ENCODE assay signal across 9 cellular contexts in genomic region chr1:34984435-34985062, GRCh38. TPM values are rescaled to one million over a fixed set of nuclear protein-coding genes. Genes with fewer than 3 reads are reported as not detected.
DNase-seq lines count a peak whose midpoint lies in the region; ATAC-seq, FAIRE-seq and TF ChIP-seq lines count a peak whose summit lies in the region.
"Had no signal": no experiment of that assay in that cellular context is flagged by ENCODE, and none has a peak within 500 bp of the region (broad histone marks: within the 10 kb centered on the region; RNA-seq: fewer than 3 reads in every experiment).

No MANE protein-coding gene starts in this region.

- peak; percentile 62 for DNase-seq in DMS 273 (lab: John Stamatoyannopoulos, UW; ENCODE audit: unreplicated experiment)
- DNase-seq in DMS 273 treated with DMSO at 0.1 percent for 48 hours (lab: John Stamatoyannopoulos, UW) = no peak
- DNase-seq in H54 (ENCODE audit: insufficient read length, low spot score) = peak; percentile 49
- DNase-seq in NT2/D1 (ENCODE audit: low read depth, low spot score) = no peak
- peak; percentile 27 for DNase-seq in mammary epithelial cell
- no peak for DNase-seq in kidney epithelial cell (ENCODE audit: low read depth)
- no peak for DNase-seq in stimulated activated effector memory CD8-positive, alpha-beta T cell treated with anti-CD3 and anti-CD28 coated beads, Interleukin-12 subunit alpha, Interleukin-12 subunit beta, amount 100 ng/mL, for 72 hours (ENCODE audit: low spot score in 2 of 2)

- peak overlapping the region; percentile 95 for H3K27ac Mint-ChIP-seq in stimulated activated effector memory CD8-positive, alpha-beta T cell treated with anti-CD3 and anti-CD28 coated beads, Interleukin-12 subunit alpha, Interleukin-12 subunit beta, amount 100 ng/mL, for 72 hours

- no peaks in the 10 kb centered on the region for H3K27me3 ChIP-seq in NT2/D1 (ENCODE audit: insufficient read depth, insufficient read length)
- no peaks in the 10 kb centered on the region for H3K27me3 ChIP-seq in mammary epithelial cell (ENCODE audit: insufficient read depth, low read length)
- no peaks in the 10 kb centered on the region for H3K27me3 ChIP-seq in kidney epithelial cell (ENCODE audit: control insufficient read depth, insufficient read depth, low read length)

- CTCF ChIA-PET in mammary epithelial cell (lab: Charles Lee; ENCODE audit: low non-redundant PET) = no interaction called here

- whole genome bisulfite sequencing in mammary epithelial cell (ENCODE audit: low coverage, missing lambda C conversion rate) = 11% methylated on average over 7 of the region's 14 CpGs

- TF ChIP-seq POLR2A in H54 (IDR thresholded peaks at IDR 0.05; ENCODE audit: low read depth, low read length) = no peak

- dilution Hi-C loops in mammary epithelial cell (cut with HindIII; ENCODE audit: low sequenced_read_pairs) = no loop called here

- peak overlapping the region; percentile 91 for H3K4me2 ChIP-seq in mammary epithelial cell (ENCODE audit: insufficient read depth, low read depth, low read length)

- no TSS peak for BruUV-seq in mammary epithelial cell (replicated peaks; lab: Mats Ljungman, UMichigan)

- H3K4me1 ChIP-seq in NT2/D1 (ENCODE audit: insufficient read depth, insufficient read length) = peaks cover 8% of the 10 kb centered on the region
- H3K4me1 ChIP-seq in mammary epithelial cell (ENCODE audit: insufficient read depth, low read length) = peaks cover 14% of the 10 kb centered on the region

- H3K4me1 Mint-ChIP-seq in stimulated activated effector memory CD8-positive, alpha-beta T cell treated with anti-CD3 and anti-CD28 coated beads, Interleukin-12 subunit alpha, Interleukin-12 subunit beta, amount 100 ng/mL, for 72 hours = peaks cover 26% of the 10 kb centered on the region

- H3K9me3 ChIP-seq in NT2/D1 (ENCODE audit: insufficient read depth, low read length) (no peaks in the 10 kb centered on the region), mammary epithelial cell (replicated peaks; ENCODE audit: insufficient read depth, low read length) (no peaks in the 10 kb centered on the region)

- H3K79me2 ChIP-seq in mammary epithelial cell (ENCODE audit: insufficient read depth, low read length) = peaks cover 19% of the 10 kb centered on the region

- intact Hi-C loops in mammary epithelial cell (cut with micrococcal nuclease) = no loop called here

- ATAC-seq in stimulated activated effector memory CD8-positive, alpha-beta T cell treated with anti-CD3 and anti-CD28 coated beads, Interleukin-12 subunit alpha, Interleukin-12 subunit beta, amount 100 ng/mL, for 72 hours = peak; percentile 35
- no peak for ATAC-seq in GM19023 (IDR thresholded peaks at IDR 0.05; ENCODE audit: unreplicated experiment)

- H3K36me3 ChIP-seq in NT2/D1 (ENCODE audit: insufficient read depth, insufficient read length, low read length) (peaks cover 21% of the 10 kb centered on the region), mammary epithelial cell (ENCODE audit: insufficient read depth, low read length) (peaks cover 5% of the 10 kb centered on the region), kidney epithelial cell (ENCODE audit: control insufficient read depth, insufficient read depth, low read length) (peaks cover 1% of the 10 kb centered on the region)

- H3K4me3 Mint-ChIP-seq in stimulated activated effector memory CD8-positive, alpha-beta T cell treated with anti-CD3 and anti-CD28 coated beads, Interleukin-12 subunit alpha, Interleukin-12 subunit beta, amount 100 ng/mL, for 72 hours = peak overlapping the region; percentile 87

- FAIRE-seq in H54 (lab: Jason Lieb, UNC) = no peak
- FAIRE-seq: A204.1 had no signal

- TF ChIP-seq CTCF in mammary epithelial cell (conservative IDR thresholded peaks at IDR 0.05 in 1 of 2, IDR thresholded peaks at IDR 0.05 in 1 of 2; ENCODE audit: extremely low read depth in 1 of 2, insufficient read depth in 1 of 2, low read depth in 1 of 2, low read length in 2 of 2) = no peak
- TF ChIP-seq CTCF in kidney epithelial cell (IDR thresholded peaks at IDR 0.05; ENCODE audit: insufficient read depth, low read length, poor library complexity, severe bottlenecking) = no peak

- in situ Hi-C loops in mammary epithelial cell (cut with MboI; ENCODE audit: low sequenced_read_pairs in 2 of 2) = no loop called here

- H2AFZ ChIP-seq in mammary epithelial cell (ENCODE audit: low read depth, low read length) = peak overlapping the region; percentile 96

- no peaks in the 10 kb centered on the region for H3K9me3 Mint-ChIP-seq in stimulated activated effector memory CD8-positive, alpha-beta T cell treated with anti-CD3 and anti-CD28 coated beads, Interleukin-12 subunit alpha, Interleukin-12 subunit beta, amount 100 ng/mL, for 72 hours

- H3K9ac ChIP-seq in NT2/D1 (ENCODE audit: insufficient read length, low read depth) (peak overlapping the region; percentile 95), mammary epithelial cell (ENCODE audit: insufficient read depth, low read length) (peak overlapping the region; percentile 67)

- peak overlapping the region; percentile 79 for H3K4me3 ChIP-seq in NT2/D1 (ENCODE audit: insufficient read length, low read depth)
- H3K4me3 ChIP-seq in mammary epithelial cell (replicated peaks in 1 of 3; ENCODE audit: insufficient read depth in 1 of 3, low read depth in 2 of 3, low read length in 3 of 3) = peak overlapping the region; percentile 47 to 78 (median 55)
- H3K4me3 ChIP-seq in kidney epithelial cell (ENCODE audit: low read depth, low read length) = peak overlapping the region; percentile 86

- no peaks in the 10 kb centered on the region for H4K20me1 ChIP-seq in mammary epithelial cell (ENCODE audit: insufficient read depth, low read length)

- H3K36me3 Mint-ChIP-seq in stimulated activated effector memory CD8-positive, alpha-beta T cell treated with anti-CD3 and anti-CD28 coated beads, Interleukin-12 subunit alpha, Interleukin-12 subunit beta, amount 100 ng/mL, for 72 hours = peaks cover 31% of the 10 kb centered on the region

- peak overlapping the region; percentile 54 for H3K27ac ChIP-seq in mammary epithelial cell (ENCODE audit: insufficient read depth, low read depth, low read length)

RNA-seq across cellular contexts. Expression of gene TMEM35B, which starts 0.6 kb away (rescaled TPM):
- total RNA-seq in mammary epithelial cell (10 to 100 TPM; 11.8 to 20.6 TPM), kidney epithelial cell (36.0 and 38.1 TPM in 2 replicates)
- polyA plus RNA-seq in mammary epithelial cell = 32.1 TPM
- not detected for polyA minus RNA-seq in mammary epithelial cell

RNA-seq across cellular contexts. Expression of gene ZMYM6, which starts 47.2 kb away (rescaled TPM):
- total RNA-seq in mammary epithelial cell (10 to 100 TPM; 22.1 to 35.7 TPM), kidney epithelial cell (17.0 and 17.4 TPM in 2 replicates)
- polyA plus RNA-seq in mammary epithelial cell = 4.7 TPM
- polyA minus RNA-seq in mammary epithelial cell = 27.6 TPM

RNA-seq across cellular contexts. Expression of gene DLGAP3, which starts 55.1 kb away (rescaled TPM):
- under 1 TPM in 1 of 2 donors, not detected in 1; 0.31 TPM for total RNA-seq in mammary epithelial cell
- 0.02 TPM for polyA plus RNA-seq in mammary epithelial cell
- polyA minus RNA-seq in mammary epithelial cell = not detected
- total RNA-seq in kidney epithelial cell = 0.75 and 0.82 TPM in 2 replicates

Comparison
In these comparisons a context has a peak if more than half of its experiments do, and no peak if none do; other contexts are left out.
1. DNase-seq: peak in DMS 273 (single experiment), H54 (single experiment) and mammary epithelial cell (single experiment); none in DMS 273 treated with DMSO at 0.1 percent for 48 hours (single experiment), NT2/D1 (single experiment), kidney epithelial cell (single experiment) and stimulated activated effector memory CD8-positive, alpha-beta T cell treated with anti-CD3 and anti-CD28 coated beads, Interleukin-12 subunit alpha, Interleukin-12 subunit beta, amount 100 ng/mL, for 72 hours (0 of 2).
2. Peak in every context shown above with its lines, with median percentiles within 50 percentile points of each other: H3K4me3 ChIP-seq.